1 cellular context compared by ENCODE assay signal in the genomic region with DNA sequence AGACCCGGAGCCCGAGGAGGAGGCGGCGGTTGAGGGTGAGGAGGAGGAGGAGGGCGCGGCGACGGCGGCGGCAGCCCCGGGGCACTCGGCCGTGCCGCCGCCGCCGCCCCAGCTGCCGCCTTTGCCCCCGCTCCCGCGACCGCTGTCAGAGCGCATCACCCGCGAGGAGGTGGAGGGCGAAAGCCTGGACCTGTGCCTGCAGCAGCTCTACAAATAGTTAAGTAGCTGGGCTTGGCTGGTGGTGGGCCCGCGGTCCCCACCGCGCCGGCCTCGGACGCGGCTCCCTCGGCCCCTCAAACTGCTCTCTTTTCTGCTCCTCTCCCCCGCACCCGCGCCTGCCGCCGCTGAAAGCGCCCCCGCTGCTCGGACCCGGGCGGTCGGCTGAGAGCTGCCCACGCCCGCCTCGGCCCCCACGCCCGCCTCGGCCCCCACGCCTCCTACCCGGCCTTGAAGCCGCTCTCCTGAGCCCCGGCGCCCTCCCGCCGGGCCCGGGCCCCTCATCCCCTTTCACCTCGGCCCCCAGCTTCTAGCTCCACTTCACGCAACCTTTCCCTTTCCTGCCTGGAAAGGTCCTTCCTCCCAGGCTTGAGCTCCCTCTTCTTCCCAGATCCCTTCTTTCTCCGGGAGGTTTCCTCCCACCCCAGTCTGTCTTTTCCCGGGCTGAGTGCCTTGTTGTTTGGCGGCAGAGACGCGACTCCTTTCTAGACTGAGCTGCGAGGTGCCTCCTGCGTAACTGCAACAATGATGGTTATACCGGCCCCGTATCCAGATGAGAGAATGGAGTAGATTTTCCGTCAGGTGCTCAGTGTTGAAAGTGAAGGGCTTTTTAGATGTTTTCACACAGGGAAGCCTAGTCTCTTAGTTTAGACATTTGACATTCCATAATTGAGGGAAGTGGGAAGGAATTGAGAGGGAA.
TF ChIP-seq lines count a peak whose summit lies in the region.

No MANE protein-coding gene starts in this region.

TF ChIP-seq in K562, 482 proteins besides CTCF, POLR2A, EP300 and RAD21 (continued from another document and continues in another):
- TF ChIP-seq, protein P1, sequence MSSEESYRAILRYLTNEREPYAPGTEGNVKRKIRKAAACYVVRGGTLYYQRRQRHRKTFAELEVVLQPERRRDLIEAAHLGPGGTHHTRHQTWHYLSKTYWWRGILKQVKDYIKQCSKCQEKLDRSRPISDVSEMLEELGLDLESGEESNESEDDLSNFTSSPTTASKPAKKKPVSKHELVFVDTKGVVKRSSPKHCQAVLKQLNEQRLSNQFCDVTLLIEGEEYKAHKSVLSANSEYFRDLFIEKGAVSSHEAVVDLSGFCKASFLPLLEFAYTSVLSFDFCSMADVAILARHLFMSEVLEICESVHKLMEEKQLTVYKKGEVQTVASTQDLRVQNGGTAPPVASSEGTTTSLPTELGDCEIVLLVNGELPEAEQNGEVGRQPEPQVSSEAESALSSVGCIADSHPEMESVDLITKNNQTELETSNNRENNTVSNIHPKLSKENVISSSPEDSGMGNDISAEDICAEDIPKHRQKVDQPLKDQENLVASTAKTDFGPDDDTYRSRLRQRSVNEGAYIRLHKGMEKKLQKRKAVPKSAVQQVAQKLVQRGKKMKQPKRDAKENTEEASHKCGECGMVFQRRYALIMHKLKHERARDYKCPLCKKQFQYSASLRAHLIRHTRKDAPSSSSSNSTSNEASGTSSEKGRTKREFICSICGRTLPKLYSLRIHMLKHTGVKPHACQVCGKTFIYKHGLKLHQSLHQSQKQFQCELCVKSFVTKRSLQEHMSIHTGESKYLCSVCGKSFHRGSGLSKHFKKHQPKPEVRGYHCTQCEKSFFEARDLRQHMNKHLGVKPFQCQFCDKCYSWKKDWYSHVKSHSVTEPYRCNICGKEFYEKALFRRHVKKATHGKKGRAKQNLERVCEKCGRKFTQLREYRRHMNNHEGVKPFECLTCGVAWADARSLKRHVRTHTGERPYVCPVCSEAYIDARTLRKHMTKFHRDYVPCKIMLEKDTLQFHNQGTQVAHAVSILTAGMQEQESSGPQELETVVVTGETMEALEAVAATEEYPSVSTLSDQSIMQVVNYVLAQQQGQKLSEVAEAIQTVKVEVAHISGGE (CRISPR knock-in tag; IDR thresholded peaks at IDR 0.05), result peak in 1 of 3 experiments; percentile 51; a peak in 1 of 6 replicates
- TF ChIP-seq PYGO2 (tag; IDR thresholded peaks at IDR 0.05) (no peak), NFE2L1 (tag; IDR thresholded peaks at IDR 0.05; ENCODE audit: borderline replicate concordance, low read depth) (no peak), CBX2 (IDR thresholded peaks at IDR 0.05; ENCODE audit: insufficient read depth, low read length, poor library complexity, severe bottlenecking) (no peak), CHD1 (IDR thresholded peaks at IDR 0.05; ENCODE audit: low read length) (no peak), ZNF311 (CRISPR knock-in tag; IDR thresholded peaks at IDR 0.05) (no peak), KAT2B (IDR thresholded peaks at IDR 0.05; ENCODE audit: low read depth, low read length) (no peak), MYC (IDR thresholded peaks at IDR 0.05; ENCODE audit: low read depth, low read length) (no peak), MYC (CRISPR knock-in tag; IDR thresholded peaks at IDR 0.05; ENCODE audit: borderline replicate concordance, low read depth) (no peak), PRPF4 (IDR thresholded peaks at IDR 0.05; ENCODE audit: insufficient read depth, low read depth, low read length, poor library complexity, severe bottlenecking) (no peak), CBFA2T3 (IDR thresholded peaks at IDR 0.05) (no peak), TBP (optimal IDR thresholded peaks at IDR 0.05; ENCODE audit: low read depth, low read length) (no peak), GATAD2B (IDR thresholded peaks at IDR 0.05; ENCODE audit: borderline replicate concordance) (no peak), ZNF239 (CRISPR knock-in tag; IDR thresholded peaks at IDR 0.05) (no peak), LCOR (CRISPR knock-in tag; IDR thresholded peaks at IDR 0.05) (no peak), TAF1 (IDR thresholded peaks at IDR 0.05; ENCODE audit: control insufficient read depth, extremely low read depth, insufficient read depth, low read length, severe bottlenecking) (no peak), ETS2 (tag; IDR thresholded peaks at IDR 0.05; ENCODE audit: borderline replicate concordance, poor library complexity, severe bottlenecking) (no peak), MYNN (IDR thresholded peaks at IDR 0.05) (no peak), MYNN (CRISPR knock-in tag; IDR thresholded peaks at IDR 0.05) (no peak), HMG20B (CRISPR knock-in tag; IDR thresholded peaks at IDR 0.05) (no peak), YBX1 (IDR thresholded peaks at IDR 0.05) (no peak), KDM2B (CRISPR knock-in tag; IDR thresholded peaks at IDR 0.05) (no peak), HOXB6 (CRISPR knock-in tag; IDR thresholded peaks at IDR 0.05; ENCODE audit: borderline replicate concordance) (no peak), SIN3B (IDR thresholded peaks at IDR 0.05; ENCODE audit: low read depth) (no peak)
- TF ChIP-seq, protein P2, sequence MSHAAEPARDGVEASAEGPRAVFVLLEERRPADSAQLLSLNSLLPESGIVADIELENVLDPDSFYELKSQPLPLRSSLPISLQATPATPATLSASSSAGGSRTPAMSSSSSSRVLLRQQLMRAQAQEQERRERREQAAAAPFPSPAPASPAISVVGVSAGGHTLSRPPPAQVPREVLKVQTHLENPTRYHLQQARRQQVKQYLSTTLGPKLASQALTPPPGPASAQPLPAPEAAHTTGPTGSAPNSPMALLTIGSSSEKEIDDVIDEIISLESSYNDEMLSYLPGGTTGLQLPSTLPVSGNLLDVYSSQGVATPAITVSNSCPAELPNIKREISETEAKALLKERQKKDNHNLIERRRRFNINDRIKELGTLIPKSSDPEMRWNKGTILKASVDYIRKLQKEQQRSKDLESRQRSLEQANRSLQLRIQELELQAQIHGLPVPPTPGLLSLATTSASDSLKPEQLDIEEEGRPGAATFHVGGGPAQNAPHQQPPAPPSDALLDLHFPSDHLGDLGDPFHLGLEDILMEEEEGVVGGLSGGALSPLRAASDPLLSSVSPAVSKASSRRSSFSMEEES (CRISPR knock-in tag; IDR thresholded peaks at IDR 0.05), result no peak
- TF ChIP-seq, protein P3, sequence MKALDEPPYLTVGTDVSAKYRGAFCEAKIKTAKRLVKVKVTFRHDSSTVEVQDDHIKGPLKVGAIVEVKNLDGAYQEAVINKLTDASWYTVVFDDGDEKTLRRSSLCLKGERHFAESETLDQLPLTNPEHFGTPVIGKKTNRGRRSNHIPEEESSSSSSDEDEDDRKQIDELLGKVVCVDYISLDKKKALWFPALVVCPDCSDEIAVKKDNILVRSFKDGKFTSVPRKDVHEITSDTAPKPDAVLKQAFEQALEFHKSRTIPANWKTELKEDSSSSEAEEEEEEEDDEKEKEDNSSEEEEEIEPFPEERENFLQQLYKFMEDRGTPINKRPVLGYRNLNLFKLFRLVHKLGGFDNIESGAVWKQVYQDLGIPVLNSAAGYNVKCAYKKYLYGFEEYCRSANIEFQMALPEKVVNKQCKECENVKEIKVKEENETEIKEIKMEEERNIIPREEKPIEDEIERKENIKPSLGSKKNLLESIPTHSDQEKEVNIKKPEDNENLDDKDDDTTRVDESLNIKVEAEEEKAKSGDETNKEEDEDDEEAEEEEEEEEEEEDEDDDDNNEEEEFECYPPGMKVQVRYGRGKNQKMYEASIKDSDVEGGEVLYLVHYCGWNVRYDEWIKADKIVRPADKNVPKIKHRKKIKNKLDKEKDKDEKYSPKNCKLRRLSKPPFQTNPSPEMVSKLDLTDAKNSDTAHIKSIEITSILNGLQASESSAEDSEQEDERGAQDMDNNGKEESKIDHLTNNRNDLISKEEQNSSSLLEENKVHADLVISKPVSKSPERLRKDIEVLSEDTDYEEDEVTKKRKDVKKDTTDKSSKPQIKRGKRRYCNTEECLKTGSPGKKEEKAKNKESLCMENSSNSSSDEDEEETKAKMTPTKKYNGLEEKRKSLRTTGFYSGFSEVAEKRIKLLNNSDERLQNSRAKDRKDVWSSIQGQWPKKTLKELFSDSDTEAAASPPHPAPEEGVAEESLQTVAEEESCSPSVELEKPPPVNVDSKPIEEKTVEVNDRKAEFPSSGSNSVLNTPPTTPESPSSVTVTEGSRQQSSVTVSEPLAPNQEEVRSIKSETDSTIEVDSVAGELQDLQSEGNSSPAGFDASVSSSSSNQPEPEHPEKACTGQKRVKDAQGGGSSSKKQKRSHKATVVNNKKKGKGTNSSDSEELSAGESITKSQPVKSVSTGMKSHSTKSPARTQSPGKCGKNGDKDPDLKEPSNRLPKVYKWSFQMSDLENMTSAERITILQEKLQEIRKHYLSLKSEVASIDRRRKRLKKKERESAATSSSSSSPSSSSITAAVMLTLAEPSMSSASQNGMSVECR (CRISPR knock-in tag; IDR thresholded peaks at IDR 0.05), result peak; percentile 5; the same call in 1 of the 2 replicates
- TF ChIP-seq, protein P4, sequence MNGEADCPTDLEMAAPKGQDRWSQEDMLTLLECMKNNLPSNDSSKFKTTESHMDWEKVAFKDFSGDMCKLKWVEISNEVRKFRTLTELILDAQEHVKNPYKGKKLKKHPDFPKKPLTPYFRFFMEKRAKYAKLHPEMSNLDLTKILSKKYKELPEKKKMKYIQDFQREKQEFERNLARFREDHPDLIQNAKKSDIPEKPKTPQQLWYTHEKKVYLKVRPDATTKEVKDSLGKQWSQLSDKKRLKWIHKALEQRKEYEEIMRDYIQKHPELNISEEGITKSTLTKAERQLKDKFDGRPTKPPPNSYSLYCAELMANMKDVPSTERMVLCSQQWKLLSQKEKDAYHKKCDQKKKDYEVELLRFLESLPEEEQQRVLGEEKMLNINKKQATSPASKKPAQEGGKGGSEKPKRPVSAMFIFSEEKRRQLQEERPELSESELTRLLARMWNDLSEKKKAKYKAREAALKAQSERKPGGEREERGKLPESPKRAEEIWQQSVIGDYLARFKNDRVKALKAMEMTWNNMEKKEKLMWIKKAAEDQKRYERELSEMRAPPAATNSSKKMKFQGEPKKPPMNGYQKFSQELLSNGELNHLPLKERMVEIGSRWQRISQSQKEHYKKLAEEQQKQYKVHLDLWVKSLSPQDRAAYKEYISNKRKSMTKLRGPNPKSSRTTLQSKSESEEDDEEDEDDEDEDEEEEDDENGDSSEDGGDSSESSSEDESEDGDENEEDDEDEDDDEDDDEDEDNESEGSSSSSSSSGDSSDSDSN (IDR thresholded peaks at IDR 0.05; ENCODE audit: borderline replicate concordance in 1 of 2, low read depth in 2 of 2, low read length in 2 of 2), result peak; percentile 52 to 57; a peak in 2 of 4 replicates
- TF ChIP-seq, protein P5, sequence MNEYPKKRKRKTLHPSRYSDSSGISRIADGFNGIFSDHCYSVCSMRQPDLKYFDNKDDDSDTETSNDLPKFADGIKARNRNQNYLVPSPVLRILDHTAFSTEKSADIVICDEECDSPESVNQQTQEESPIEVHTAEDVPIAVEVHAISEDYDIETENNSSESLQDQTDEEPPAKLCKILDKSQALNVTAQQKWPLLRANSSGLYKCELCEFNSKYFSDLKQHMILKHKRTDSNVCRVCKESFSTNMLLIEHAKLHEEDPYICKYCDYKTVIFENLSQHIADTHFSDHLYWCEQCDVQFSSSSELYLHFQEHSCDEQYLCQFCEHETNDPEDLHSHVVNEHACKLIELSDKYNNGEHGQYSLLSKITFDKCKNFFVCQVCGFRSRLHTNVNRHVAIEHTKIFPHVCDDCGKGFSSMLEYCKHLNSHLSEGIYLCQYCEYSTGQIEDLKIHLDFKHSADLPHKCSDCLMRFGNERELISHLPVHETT (CRISPR knock-in tag; conservative IDR thresholded peaks at IDR 0.05 in 1 of 2, IDR thresholded peaks at IDR 0.05 in 1 of 2), result no peak
- TF ChIP-seq, protein P6, sequence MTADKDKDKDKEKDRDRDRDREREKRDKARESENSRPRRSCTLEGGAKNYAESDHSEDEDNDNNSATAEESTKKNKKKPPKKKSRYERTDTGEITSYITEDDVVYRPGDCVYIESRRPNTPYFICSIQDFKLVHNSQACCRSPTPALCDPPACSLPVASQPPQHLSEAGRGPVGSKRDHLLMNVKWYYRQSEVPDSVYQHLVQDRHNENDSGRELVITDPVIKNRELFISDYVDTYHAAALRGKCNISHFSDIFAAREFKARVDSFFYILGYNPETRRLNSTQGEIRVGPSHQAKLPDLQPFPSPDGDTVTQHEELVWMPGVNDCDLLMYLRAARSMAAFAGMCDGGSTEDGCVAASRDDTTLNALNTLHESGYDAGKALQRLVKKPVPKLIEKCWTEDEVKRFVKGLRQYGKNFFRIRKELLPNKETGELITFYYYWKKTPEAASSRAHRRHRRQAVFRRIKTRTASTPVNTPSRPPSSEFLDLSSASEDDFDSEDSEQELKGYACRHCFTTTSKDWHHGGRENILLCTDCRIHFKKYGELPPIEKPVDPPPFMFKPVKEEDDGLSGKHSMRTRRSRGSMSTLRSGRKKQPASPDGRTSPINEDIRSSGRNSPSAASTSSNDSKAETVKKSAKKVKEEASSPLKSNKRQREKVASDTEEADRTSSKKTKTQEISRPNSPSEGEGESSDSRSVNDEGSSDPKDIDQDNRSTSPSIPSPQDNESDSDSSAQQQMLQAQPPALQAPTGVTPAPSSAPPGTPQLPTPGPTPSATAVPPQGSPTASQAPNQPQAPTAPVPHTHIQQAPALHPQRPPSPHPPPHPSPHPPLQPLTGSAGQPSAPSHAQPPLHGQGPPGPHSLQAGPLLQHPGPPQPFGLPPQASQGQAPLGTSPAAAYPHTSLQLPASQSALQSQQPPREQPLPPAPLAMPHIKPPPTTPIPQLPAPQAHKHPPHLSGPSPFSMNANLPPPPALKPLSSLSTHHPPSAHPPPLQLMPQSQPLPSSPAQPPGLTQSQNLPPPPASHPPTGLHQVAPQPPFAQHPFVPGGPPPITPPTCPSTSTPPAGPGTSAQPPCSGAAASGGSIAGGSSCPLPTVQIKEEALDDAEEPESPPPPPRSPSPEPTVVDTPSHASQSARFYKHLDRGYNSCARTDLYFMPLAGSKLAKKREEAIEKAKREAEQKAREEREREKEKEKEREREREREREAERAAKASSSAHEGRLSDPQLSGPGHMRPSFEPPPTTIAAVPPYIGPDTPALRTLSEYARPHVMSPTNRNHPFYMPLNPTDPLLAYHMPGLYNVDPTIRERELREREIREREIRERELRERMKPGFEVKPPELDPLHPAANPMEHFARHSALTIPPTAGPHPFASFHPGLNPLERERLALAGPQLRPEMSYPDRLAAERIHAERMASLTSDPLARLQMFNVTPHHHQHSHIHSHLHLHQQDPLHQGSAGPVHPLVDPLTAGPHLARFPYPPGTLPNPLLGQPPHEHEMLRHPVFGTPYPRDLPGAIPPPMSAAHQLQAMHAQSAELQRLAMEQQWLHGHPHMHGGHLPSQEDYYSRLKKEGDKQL (CRISPR knock-in tag; IDR thresholded peaks at IDR 0.05; ENCODE audit: borderline replicate concordance), result no peak
- TF ChIP-seq, protein P7, sequence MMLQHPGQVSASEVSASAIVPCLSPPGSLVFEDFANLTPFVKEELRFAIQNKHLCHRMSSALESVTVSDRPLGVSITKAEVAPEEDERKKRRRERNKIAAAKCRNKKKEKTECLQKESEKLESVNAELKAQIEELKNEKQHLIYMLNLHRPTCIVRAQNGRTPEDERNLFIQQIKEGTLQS (IDR thresholded peaks at IDR 0.05), result no peak
- TF ChIP-seq, protein P7 (CRISPR knock-in tag; conservative IDR thresholded peaks at IDR 0.05), result no peak
- TF ChIP-seq, protein P8, sequence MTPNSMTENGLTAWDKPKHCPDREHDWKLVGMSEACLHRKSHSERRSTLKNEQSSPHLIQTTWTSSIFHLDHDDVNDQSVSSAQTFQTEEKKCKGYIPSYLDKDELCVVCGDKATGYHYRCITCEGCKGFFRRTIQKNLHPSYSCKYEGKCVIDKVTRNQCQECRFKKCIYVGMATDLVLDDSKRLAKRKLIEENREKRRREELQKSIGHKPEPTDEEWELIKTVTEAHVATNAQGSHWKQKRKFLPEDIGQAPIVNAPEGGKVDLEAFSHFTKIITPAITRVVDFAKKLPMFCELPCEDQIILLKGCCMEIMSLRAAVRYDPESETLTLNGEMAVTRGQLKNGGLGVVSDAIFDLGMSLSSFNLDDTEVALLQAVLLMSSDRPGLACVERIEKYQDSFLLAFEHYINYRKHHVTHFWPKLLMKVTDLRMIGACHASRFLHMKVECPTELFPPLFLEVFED (CRISPR knock-in tag; conservative IDR thresholded peaks at IDR 0.05), result no peak
